ENCODE assay signal across 8 cellular contexts in genomic region chr10:74078037-74078436, GRCh38.
DNase-seq lines count a peak whose midpoint lies in the region; ATAC-seq and TF ChIP-seq lines count a peak whose summit lies in the region.

No MANE protein-coding gene starts in this region.

- peaks cover 12% of the 10 kb centered on the region for H3K4me1 ChIP-seq in CD8-positive, alpha-beta memory T cell (ENCODE audit: insufficient read depth, low read length)

- DNase-seq in CD8-positive, alpha-beta memory T cell: peak in 3 of 5 donors; percentile 4 to 58 (median 15)
- DNase-seq in activated CD4-positive, alpha-beta T cell treated with anti-CD3 and anti-CD28 coated beads, Interleukin-2, amount 50 U/mL, for 4 hours: peak; percentile 15 to 30
- DNase-seq in NCI-H82 treated with DMSO at 0.1 percent for 48 hours (lab: John Stamatoyannopoulos, UW; ENCODE audit: unreplicated experiment) (no peak), mesothelial cell of epicardium (ENCODE audit: low spot score in 2 of 2, unreplicated experiment in 2 of 2) (no peak), GM10266 (ENCODE audit: extremely low spot score) (no peak), NCI-H1417 treated with DMSO at 0.1 percent for 48 hours (lab: John Stamatoyannopoulos, UW) (no peak)

- H3K27ac Mint-ChIP-seq in CD8-positive, alpha-beta memory T cell: peak overlapping the region in 6 of 8 donors; percentile 4 to 82 (median 37)
- peak overlapping the region; percentile 16 to 39 (median 27) for H3K27ac Mint-ChIP-seq in nephron
- H3K27ac Mint-ChIP-seq in mesothelial cell of epicardium: no peak overlapping the region

- H3K36me3 Mint-ChIP-seq in CD8-positive, alpha-beta memory T cell: peaks cover 0 to 38% (median 22%) of the 10 kb centered on the region in 3 donors
- H3K36me3 Mint-ChIP-seq in nephron (ENCODE audit: low read depth) (peaks cover 47% of the 10 kb centered on the region), mesothelial cell of epicardium (peaks cover 18% of the 10 kb centered on the region)

- ATAC-seq in HG03159 (IDR thresholded peaks at IDR 0.05; ENCODE audit: unreplicated experiment): peak; percentile 86

- POLR2A ChIA-PET in CD8-positive, alpha-beta memory T cell (lab: Charles Lee): no interaction called here

- no peaks in the 10 kb centered on the region for H3K9me3 Mint-ChIP-seq in CD8-positive, alpha-beta memory T cell
- H3K9me3 Mint-ChIP-seq in nephron: no peaks in the 10 kb centered on the region
- H3K9me3 Mint-ChIP-seq in mesothelial cell of epicardium: no peaks in the 10 kb centered on the region

- CTCF ChIA-PET in CD8-positive, alpha-beta memory T cell (lab: Charles Lee): interaction anchor here (1.5 to 4.8 kb wide), 3 partner anchors 11 to 191 kb away, joined by 3 to 38 read pairs (median 21); no protein-coding TSS in a partner anchor

- no peaks in the 10 kb centered on the region for H3K27me3 ChIP-seq in CD8-positive, alpha-beta memory T cell (ENCODE audit: insufficient read depth, low read length, poor library complexity, severe bottlenecking)

- peak overlapping the region in 2 of 7 donors; percentile 8 to 65 for H3K4me3 Mint-ChIP-seq in CD8-positive, alpha-beta memory T cell
- H3K4me3 Mint-ChIP-seq in nephron: no peak overlapping the region
- no peak overlapping the region for H3K4me3 Mint-ChIP-seq in mesothelial cell of epicardium

- H3K4me3 ChIP-seq in CD8-positive, alpha-beta memory T cell (ENCODE audit: low read length): no peak overlapping the region

- no peaks in the 10 kb centered on the region for H3K9me3 ChIP-seq in CD8-positive, alpha-beta memory T cell (ENCODE audit: low read length)

- no peak overlapping the region for H3K27ac ChIP-seq in CD8-positive, alpha-beta memory T cell (ENCODE audit: low read depth, low read length)

- no peaks in the 10 kb centered on the region for H3K27me3 Mint-ChIP-seq in CD8-positive, alpha-beta memory T cell
- no peaks in the 10 kb centered on the region for H3K27me3 Mint-ChIP-seq in nephron (ENCODE audit: low read depth)
- H3K27me3 Mint-ChIP-seq in mesothelial cell of epicardium (ENCODE audit: low read depth): no peaks in the 10 kb centered on the region

- TF ChIP-seq CTCF in nephron (IDR thresholded peaks at IDR 0.05; ENCODE audit: unreplicated experiment in 3 of 3) (no peak), mesothelial cell of epicardium (IDR thresholded peaks at IDR 0.05; ENCODE audit: unreplicated experiment) (no peak), GM10266 (IDR thresholded peaks at IDR 0.05; ENCODE audit: control insufficient read depth, insufficient read depth, low read depth, missing control alignments) (no peak)

- H3K4me1 Mint-ChIP-seq in CD8-positive, alpha-beta memory T cell: peaks cover 33 to 46% (median 36%) of the 10 kb centered on the region in 3 donors
- H3K4me1 Mint-ChIP-seq in nephron (peaks cover 30% of the 10 kb centered on the region), mesothelial cell of epicardium (peaks cover 20% of the 10 kb centered on the region)

- H3K36me3 ChIP-seq in CD8-positive, alpha-beta memory T cell (ENCODE audit: insufficient read depth, low read length): peaks cover 18% of the 10 kb centered on the region

Comparison
In these comparisons a context has a peak if more than half of its experiments do, and no peak if none do; other contexts are left out.
1. DNase-seq: peak in CD8-positive, alpha-beta memory T cell (3 of 5) and activated CD4-positive, alpha-beta T cell treated with anti-CD3 and anti-CD28 coated beads, Interleukin-2, amount 50 U/mL, for 4 hours (2 of 2); none in NCI-H82 treated with DMSO at 0.1 percent for 48 hours (single experiment), mesothelial cell of epicardium (0 of 2), GM10266 (single experiment) and NCI-H1417 treated with DMSO at 0.1 percent for 48 hours (single experiment).